Comparison of ENCODE assay signal across 1 cellular context in the genomic region with DNA sequence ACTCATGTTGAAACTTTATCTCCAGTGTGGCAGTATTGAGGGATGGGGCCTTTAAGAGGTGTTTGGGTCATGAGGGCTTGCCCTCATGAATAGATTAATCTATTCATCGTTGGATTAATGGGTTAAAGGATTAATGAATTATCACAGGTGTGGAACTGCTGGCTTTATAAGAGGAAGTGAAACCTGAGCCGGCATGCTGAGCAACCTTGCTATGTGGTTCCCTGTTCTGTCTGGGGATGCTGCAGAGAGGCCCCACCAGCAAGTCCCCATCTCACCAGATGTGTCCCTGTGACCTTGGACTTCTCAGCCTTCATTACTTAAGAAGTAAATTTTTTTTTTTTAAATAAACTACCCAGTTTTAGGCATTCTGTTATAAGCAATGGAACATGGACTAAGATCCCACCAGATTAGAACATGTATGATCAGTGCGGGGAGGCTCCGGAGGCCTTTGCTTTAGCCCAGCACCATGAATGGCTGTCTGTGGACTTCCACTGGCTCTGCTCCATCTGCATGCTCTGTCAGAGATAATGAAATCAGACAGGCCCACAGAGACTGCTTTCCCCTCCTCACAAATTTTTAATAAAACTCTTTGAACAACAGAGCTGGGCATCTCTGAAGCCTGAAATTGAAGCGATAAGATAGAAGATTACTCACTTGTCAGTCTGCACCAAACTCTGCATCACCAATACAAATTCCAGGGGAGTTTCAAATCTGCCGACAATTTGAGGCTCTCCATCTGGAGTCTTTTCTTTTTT.
A peak's percentile ranks its signal among the peaks of the same experiment; 100 is the strongest.
TF ChIP-seq lines count a peak whose summit lies in the region.

No MANE protein-coding gene starts in this region.

TF ChIP-seq in GM12878, 131 proteins besides CTCF, POLR2A, EP300 and RAD21 (continued from another document):
- TF ChIP-seq, protein P1, sequence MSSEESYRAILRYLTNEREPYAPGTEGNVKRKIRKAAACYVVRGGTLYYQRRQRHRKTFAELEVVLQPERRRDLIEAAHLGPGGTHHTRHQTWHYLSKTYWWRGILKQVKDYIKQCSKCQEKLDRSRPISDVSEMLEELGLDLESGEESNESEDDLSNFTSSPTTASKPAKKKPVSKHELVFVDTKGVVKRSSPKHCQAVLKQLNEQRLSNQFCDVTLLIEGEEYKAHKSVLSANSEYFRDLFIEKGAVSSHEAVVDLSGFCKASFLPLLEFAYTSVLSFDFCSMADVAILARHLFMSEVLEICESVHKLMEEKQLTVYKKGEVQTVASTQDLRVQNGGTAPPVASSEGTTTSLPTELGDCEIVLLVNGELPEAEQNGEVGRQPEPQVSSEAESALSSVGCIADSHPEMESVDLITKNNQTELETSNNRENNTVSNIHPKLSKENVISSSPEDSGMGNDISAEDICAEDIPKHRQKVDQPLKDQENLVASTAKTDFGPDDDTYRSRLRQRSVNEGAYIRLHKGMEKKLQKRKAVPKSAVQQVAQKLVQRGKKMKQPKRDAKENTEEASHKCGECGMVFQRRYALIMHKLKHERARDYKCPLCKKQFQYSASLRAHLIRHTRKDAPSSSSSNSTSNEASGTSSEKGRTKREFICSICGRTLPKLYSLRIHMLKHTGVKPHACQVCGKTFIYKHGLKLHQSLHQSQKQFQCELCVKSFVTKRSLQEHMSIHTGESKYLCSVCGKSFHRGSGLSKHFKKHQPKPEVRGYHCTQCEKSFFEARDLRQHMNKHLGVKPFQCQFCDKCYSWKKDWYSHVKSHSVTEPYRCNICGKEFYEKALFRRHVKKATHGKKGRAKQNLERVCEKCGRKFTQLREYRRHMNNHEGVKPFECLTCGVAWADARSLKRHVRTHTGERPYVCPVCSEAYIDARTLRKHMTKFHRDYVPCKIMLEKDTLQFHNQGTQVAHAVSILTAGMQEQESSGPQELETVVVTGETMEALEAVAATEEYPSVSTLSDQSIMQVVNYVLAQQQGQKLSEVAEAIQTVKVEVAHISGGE (CRISPR knock-in tag; IDR thresholded peaks at IDR 0.05): no peak
- TF ChIP-seq TCF3 (IDR thresholded peaks at IDR 0.05; ENCODE audit: borderline replicate concordance, insufficient read depth, low read depth, low read length): peak; percentile 74; the same call in 1 of the 2 replicates
- TF ChIP-seq ZZZ3 (IDR thresholded peaks at IDR 0.05; ENCODE audit: control insufficient read depth, insufficient read length, low read depth): no peak
- no peak for TF ChIP-seq TARDBP (IDR thresholded peaks at IDR 0.05; ENCODE audit: borderline replicate concordance)
- TF ChIP-seq, protein P2, sequence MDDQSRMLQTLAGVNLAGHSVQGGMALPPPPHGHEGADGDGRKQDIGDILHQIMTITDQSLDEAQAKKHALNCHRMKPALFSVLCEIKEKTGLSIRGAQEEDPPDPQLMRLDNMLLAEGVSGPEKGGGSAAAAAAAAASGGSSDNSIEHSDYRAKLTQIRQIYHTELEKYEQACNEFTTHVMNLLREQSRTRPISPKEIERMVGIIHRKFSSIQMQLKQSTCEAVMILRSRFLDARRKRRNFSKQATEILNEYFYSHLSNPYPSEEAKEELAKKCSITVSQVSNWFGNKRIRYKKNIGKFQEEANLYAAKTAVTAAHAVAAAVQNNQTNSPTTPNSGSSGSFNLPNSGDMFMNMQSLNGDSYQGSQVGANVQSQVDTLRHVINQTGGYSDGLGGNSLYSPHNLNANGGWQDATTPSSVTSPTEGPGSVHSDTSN (IDR thresholded peaks at IDR 0.05; ENCODE audit: insufficient replicate concordance, low read depth, low read length): no peak
- 0 out of 2 replicates have a peak, but pooled peaks have one; percentile 12 for TF ChIP-seq EED (IDR thresholded peaks at IDR 0.05; ENCODE audit: low read depth)
- no peak for TF ChIP-seq KDM1A (IDR thresholded peaks at IDR 0.05; ENCODE audit: borderline replicate concordance)
- 0 out of 2 replicates have a peak, but pooled peaks have one; percentile 40 for TF ChIP-seq RCOR1 (conservative IDR thresholded peaks at IDR 0.05; ENCODE audit: low read depth, low read length)
- peak; percentile 99 for TF ChIP-seq SPI1 (IDR thresholded peaks at IDR 0.05; ENCODE audit: borderline replicate concordance, insufficient read depth, low read depth, low read length)
- no peak for TF ChIP-seq SMC3 (IDR thresholded peaks at IDR 0.05; ENCODE audit: borderline replicate concordance, low read length)
- TF ChIP-seq, protein P3, sequence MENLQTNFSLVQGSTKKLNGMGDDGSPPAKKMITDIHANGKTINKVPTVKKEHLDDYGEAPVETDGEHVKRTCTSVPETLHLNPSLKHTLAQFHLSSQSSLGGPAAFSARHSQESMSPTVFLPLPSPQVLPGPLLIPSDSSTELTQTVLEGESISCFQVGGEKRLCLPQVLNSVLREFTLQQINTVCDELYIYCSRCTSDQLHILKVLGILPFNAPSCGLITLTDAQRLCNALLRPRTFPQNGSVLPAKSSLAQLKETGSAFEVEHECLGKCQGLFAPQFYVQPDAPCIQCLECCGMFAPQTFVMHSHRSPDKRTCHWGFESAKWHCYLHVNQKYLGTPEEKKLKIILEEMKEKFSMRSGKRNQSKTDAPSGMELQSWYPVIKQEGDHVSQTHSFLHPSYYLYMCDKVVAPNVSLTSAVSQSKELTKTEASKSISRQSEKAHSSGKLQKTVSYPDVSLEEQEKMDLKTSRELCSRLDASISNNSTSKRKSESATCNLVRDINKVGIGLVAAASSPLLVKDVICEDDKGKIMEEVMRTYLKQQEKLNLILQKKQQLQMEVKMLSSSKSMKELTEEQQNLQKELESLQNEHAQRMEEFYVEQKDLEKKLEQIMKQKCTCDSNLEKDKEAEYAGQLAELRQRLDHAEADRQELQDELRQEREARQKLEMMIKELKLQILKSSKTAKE (IDR thresholded peaks at IDR 0.05; ENCODE audit: low read depth, poor library complexity, severe bottlenecking): no peak
- peak in 1 of 2 experiments; percentile 12; a peak in 1 of 4 replicates for TF ChIP-seq IKZF2 (IDR thresholded peaks at IDR 0.05)
